ENCODE assay signal across 17 cellular contexts in genomic region chr18:43192408-43192807, GRCh38.
A peak's percentile ranks its signal among the peaks of the same experiment; 100 is the strongest.
DNase-seq lines count a peak whose midpoint lies in the region; ATAC-seq and TF ChIP-seq lines count a peak whose summit lies in the region.
"Had no signal": no experiment of that assay in that cellular context is flagged by ENCODE, and none has a peak within 500 bp of the region (broad histone marks: within the 10 kb centered on the region; RNA-seq: fewer than 3 reads in every experiment).

No MANE protein-coding gene starts in this region.

- H3K4me3 ChIP-seq in fibroblast of pulmonary artery (replicated peaks; ENCODE audit: low read depth, low read length), result no peak overlapping the region
- H3K4me3 ChIP-seq: gastroesophageal sphincter, right atrium auricular region had no signal

- no peaks in the 10 kb centered on the region for H3K36me3 Mint-ChIP-seq in activated T-cell treated with anti-CD3 and anti-CD28 coated beads, Interleukin-2, amount 50 U/mL, for 24 hours (ENCODE audit: low read depth)
- H3K36me3 Mint-ChIP-seq: activated CD8-positive, alpha-beta memory T cell treated with anti-CD3 and anti-CD28 coated beads, Interleukin-2, amount 10 ng/mL, durations not matched to agents 7 days and 5 days; naive B cell had no signal

- H3K27me3 Mint-ChIP-seq in activated T-cell treated with anti-CD3 and anti-CD28 coated beads, Interleukin-2, amount 50 U/mL, for 24 hours, result no peaks in the 10 kb centered on the region
- H3K27me3 Mint-ChIP-seq: activated CD8-positive, alpha-beta memory T cell treated with anti-CD3 and anti-CD28 coated beads, Interleukin-2, amount 10 ng/mL, durations not matched to agents 7 days and 5 days; naive B cell had no signal

- no peak overlapping the region for H3K27ac Mint-ChIP-seq in activated T-cell treated with anti-CD3 and anti-CD28 coated beads, Interleukin-2, amount 50 U/mL, for 24 hours
- H3K27ac Mint-ChIP-seq: activated CD8-positive, alpha-beta memory T cell treated with anti-CD3 and anti-CD28 coated beads, Interleukin-2, amount 10 ng/mL, durations not matched to agents 7 days and 5 days; naive B cell had no signal

- peaks cover 8% of the 10 kb centered on the region for H3K9me3 Mint-ChIP-seq in activated T-cell treated with anti-CD3 and anti-CD28 coated beads, Interleukin-2, amount 50 U/mL, for 24 hours

- peak; percentile 90 for ATAC-seq in GM18867 (IDR thresholded peaks at IDR 0.05; ENCODE audit: unreplicated experiment)
- peak; percentile 80 for ATAC-seq in HG03442 (IDR thresholded peaks at IDR 0.05; ENCODE audit: unreplicated experiment)
- no peak for ATAC-seq in HG02571 (IDR thresholded peaks at IDR 0.05; ENCODE audit: unreplicated experiment)
- ATAC-seq: activated CD8-positive, alpha-beta memory T cell treated with anti-CD3 and anti-CD28 coated beads, Interleukin-2, amount 10 ng/mL, durations not matched to agents 7 days and 5 days; gastroesophageal sphincter had no signal

- TF ChIP-seq CTCF in fibroblast of pulmonary artery (IDR thresholded peaks at IDR 0.05; ENCODE audit: low read length, missing control alignments), result no peak

- H3K4me1 Mint-ChIP-seq in activated T-cell treated with anti-CD3 and anti-CD28 coated beads, Interleukin-2, amount 50 U/mL, for 24 hours (ENCODE audit: low read depth), result no peaks in the 10 kb centered on the region
- H3K4me1 Mint-ChIP-seq: activated CD8-positive, alpha-beta memory T cell treated with anti-CD3 and anti-CD28 coated beads, Interleukin-2, amount 10 ng/mL, durations not matched to agents 7 days and 5 days; naive B cell had no signal

- DNase-seq in HCEC 1CT (peak; percentile 54), fibroblast of pulmonary artery (ENCODE audit: low read depth) (peak; percentile 11), CD1c-positive myeloid dendritic cell (ENCODE audit: extremely low spot score) (no peak), substantia nigra (lab: John Stamatoyannopoulos, UW) (no peak)
- DNase-seq in activated T-cell treated with anti-CD3 and anti-CD28 coated beads, Interleukin-2, amount 50 U/mL, for 24 hours, result no peak
- DNase-seq: activated CD8-positive, alpha-beta memory T cell treated with anti-CD3 and anti-CD28 coated beads, Interleukin-2, amount 10 ng/mL, durations not matched to agents 7 days and 5 days; BE2C; cortex of kidney; naive B cell; NCI-H1417 treated with DMSO at 0.1 percent for 48 hours; NCI-H526; SHP77 treated with DMSO at 0.1 percent for 48 hours had no signal

- H3K27ac ChIP-seq in substantia nigra (ENCODE audit: low read depth, low read length, poor library complexity, severe bottlenecking), result no peak overlapping the region
- H3K27ac ChIP-seq: gastroesophageal sphincter, right atrium auricular region had no signal

- H3K4me3 Mint-ChIP-seq in activated T-cell treated with anti-CD3 and anti-CD28 coated beads, Interleukin-2, amount 50 U/mL, for 24 hours, result no peak overlapping the region
- H3K4me3 Mint-ChIP-seq: activated CD8-positive, alpha-beta memory T cell treated with anti-CD3 and anti-CD28 coated beads, Interleukin-2, amount 10 ng/mL, durations not matched to agents 7 days and 5 days; naive B cell had no signal

Comparison
In these comparisons a context has a peak if more than half of its experiments do, and no peak if none do; other contexts are left out.
1. DNase-seq: peak in HCEC 1CT (single experiment) and fibroblast of pulmonary artery (single experiment); none in CD1c-positive myeloid dendritic cell (single experiment), substantia nigra (0 of 49) and activated T-cell treated with anti-CD3 and anti-CD28 coated beads, Interleukin-2, amount 50 U/mL, for 24 hours (single experiment).